8 cellular contexts compared by ENCODE assay signal in genomic region chr6:89281779-89282246, GRCh38. TPM values are rescaled to one million over a fixed set of nuclear protein-coding genes. Genes with fewer than 3 reads are reported as not detected.
A peak's percentile ranks its signal among the peaks of the same experiment; 100 is the strongest.
DNase-seq lines count a peak whose midpoint lies in the region; ATAC-seq, FAIRE-seq and TF ChIP-seq lines count a peak whose summit lies in the region.

No MANE protein-coding gene starts in this region.

- H3K9me1 ChIP-seq in keratinocyte (ENCODE audit: control insufficient read depth, extremely low read depth, insufficient read depth, low read length): no peaks in the 10 kb centered on the region

- H3K4me3 ChIP-seq in keratinocyte (ENCODE audit: control insufficient read depth in 2 of 3, extremely low read depth in 1 of 3, insufficient read depth in 2 of 3, low read depth in 1 of 3, low read length in 3 of 3) (no peak overlapping the region), transverse colon (no peak overlapping the region)

- intact Hi-C loops in transverse colon (cut with DNase I; ENCODE audit: low total_unique reads): no loop called here

- H3K9ac ChIP-seq in keratinocyte (ENCODE audit: control insufficient read depth, extremely low read depth, insufficient read depth, low read length): no peak overlapping the region

- no peak for FAIRE-seq in keratinocyte (lab: Jason Lieb, UNC)

- dilution Hi-C loops in keratinocyte (cut with MboI; ENCODE audit: extremely low pct_ligation_motif_present, low sequenced_read_pairs): no loop called here

- H3K9me3 ChIP-seq in keratinocyte (ENCODE audit: control insufficient read depth, low read depth, low read length): no peaks in the 10 kb centered on the region
- no peaks in the 10 kb centered on the region for H3K9me3 ChIP-seq in transverse colon

- H3K27me3 ChIP-seq in keratinocyte (ENCODE audit: control insufficient read depth, extremely low read depth, insufficient read depth, low read length) (peaks cover 39% of the 10 kb centered on the region), transverse colon (no peaks in the 10 kb centered on the region)

- H3K36me3 ChIP-seq in keratinocyte (ENCODE audit: control insufficient read depth in 2 of 2, extremely low read depth in 1 of 2, insufficient read depth in 2 of 2, low read length in 2 of 2) (no peaks in the 10 kb centered on the region), transverse colon (no peaks in the 10 kb centered on the region)

- TF ChIP-seq POLR2A in transverse colon (IDR thresholded peaks at IDR 0.05): no peak

- in situ Hi-C loops in transverse colon (cut with MboI; ENCODE audit: low pct_ligation_motif_present in 1 of 4, low pct_unique_long_range_greater_than_20kb in 1 of 4, low sequenced_read_pairs in 3 of 4): no loop called here

- no peaks in the 10 kb centered on the region for H3K4me1 ChIP-seq in keratinocyte (ENCODE audit: control insufficient read depth, extremely low read depth, insufficient read depth, low read length)
- no peaks in the 10 kb centered on the region for H3K4me1 ChIP-seq in transverse colon

- TF ChIP-seq CTCF in keratinocyte (optimal IDR thresholded peaks at IDR 0.05 in 1 of 3, IDR thresholded peaks at IDR 0.05 in 1 of 3, conservative IDR thresholded peaks at IDR 0.05 in 1 of 3; ENCODE audit: extremely low read depth in 1 of 3, insufficient read depth in 2 of 3, low read length in 3 of 3): peak; percentile 52 to 72 (median 54)
- peak in 3 of 5 experiments; percentile 31 to 36 (median 35) for TF ChIP-seq CTCF in transverse colon (IDR thresholded peaks at IDR 0.05)

- DNase-seq in AG08395 (ENCODE audit: low spot score) (peak; percentile 53), NAMALWA (ENCODE audit: low spot score) (peak; percentile 83), keratinocyte (ENCODE audit: low read depth, low spot score) (no peak), transverse colon (peak; percentile 49), COR-L47 (lab: John Stamatoyannopoulos, UW) (no peak)
- peak; percentile 63 to 68 for DNase-seq in activated T-cell treated with anti-CD3 and anti-CD28 coated beads, Interleukin-2, amount 50 U/mL, for 48 hours

- H2AFZ ChIP-seq in keratinocyte (ENCODE audit: control insufficient read depth, low read length): no peak overlapping the region

- H3K4me2 ChIP-seq in keratinocyte (ENCODE audit: control insufficient read depth, extremely low read depth, insufficient read depth, low read depth, low read length): no peak overlapping the region

- ATAC-seq in GM18499 (IDR thresholded peaks at IDR 0.05; ENCODE audit: insufficient read depth, unreplicated experiment) (peak; percentile 90), HG02642 (IDR thresholded peaks at IDR 0.05; ENCODE audit: poor library complexity, unreplicated experiment) (peak; percentile 90)

- WGBS in transverse colon (ENCODE audit: low coverage in 1 of 2), 2 donors: 69 to 83% methylated on average over 2 to 10 of the region's 10 CpGs

- TF ChIP-seq EP300 in transverse colon (IDR thresholded peaks at IDR 0.05; ENCODE audit: low read depth): no peak

- H4K20me1 ChIP-seq in keratinocyte (ENCODE audit: control insufficient read depth, extremely low read depth, insufficient read depth, low read length): no peaks in the 10 kb centered on the region

- H3K27ac ChIP-seq in keratinocyte (ENCODE audit: control insufficient read depth, insufficient read depth, low read length): no peak overlapping the region
- H3K27ac ChIP-seq in transverse colon: no peak overlapping the region

- no peaks in the 10 kb centered on the region for H3K79me2 ChIP-seq in keratinocyte (ENCODE audit: control insufficient read depth, insufficient read depth, low read length)

RNA-seq across cellular contexts. Expression of gene GABRR2, which starts 33.3 kb away (rescaled TPM):
- 0.03 to 0.12 TPM in 2 of 3 replicates, not detected in the other for polyA plus RNA-seq in keratinocyte
- 1.2 TPM for polyA plus RNA-seq in keratinocyte (2011; ENCODE audit: low read depth)
- not detected in 2 replicates for polyA plus RNA-seq in keratinocyte (2011; cell fraction: cytosol; rRNA removed)
- 0.39 and 0.59 TPM in 2 replicates for polyA plus RNA-seq in keratinocyte (2011; cell fraction: nucleus; rRNA removed)
- polyA plus RNA-seq in keratinocyte (2012; ENCODE audit: low replicate concordance): 0.52 TPM in 1 of 2 replicates, not detected in the other
- polyA minus RNA-seq in keratinocyte: 0.59 TPM in 1 of 3 replicates, not detected in the others
- polyA minus RNA-seq in keratinocyte (2011; cell fraction: cytosol; rRNA and poly(A)+ RNA removed): not detected
- polyA minus RNA-seq in keratinocyte (2011; cell fraction: nucleus; rRNA and poly(A)+ RNA removed): not detected in 2 replicates
- 1 to 10 TPM in 3 of 4 donors, not detected in 1; 1.1 to 4.3 (median 1.2) TPM for total RNA-seq in transverse colon

Comparison
In these comparisons a context has a peak if more than half of its experiments do, and no peak if none do; other contexts are left out.
1. DNase-seq: peak in AG08395 (single experiment), NAMALWA (single experiment), activated T-cell treated with anti-CD3 and anti-CD28 coated beads, Interleukin-2, amount 50 U/mL, for 48 hours (2 of 2) and transverse colon (single experiment); none in keratinocyte (single experiment) and COR-L47 (single experiment).